28 cellular contexts compared by ENCODE assay signal in genomic region chr13:26485288-26485687, GRCh38.
DNase-seq lines count a peak whose midpoint lies in the region; ATAC-seq, FAIRE-seq and TF ChIP-seq lines count a peak whose summit lies in the region.
"Had no signal": no experiment of that assay in that cellular context is flagged by ENCODE, and none has a peak within 500 bp of the region (broad histone marks: within the 10 kb centered on the region; RNA-seq: fewer than 3 reads in every experiment).

No MANE protein-coding gene starts in this region.

- no peaks in the 10 kb centered on the region for H4K20me1 ChIP-seq in GM23338 (replicated peaks; ENCODE audit: insufficient read depth)
- no peaks in the 10 kb centered on the region for H4K20me1 ChIP-seq in astrocyte (ENCODE audit: insufficient read depth, low read length)
- H4K20me1 ChIP-seq: BLaER1 had no signal

- ATAC-seq in GM23338 (no peak), HG03439 (IDR thresholded peaks at IDR 0.05; ENCODE audit: unreplicated experiment) (no peak), HG03460 (IDR thresholded peaks at IDR 0.05; ENCODE audit: unreplicated experiment) (no peak)
- ATAC-seq: activated CD4-positive, alpha-beta T cell treated with anti-CD3 and anti-CD28 coated beads for 36 hours; GM12878; mucosa of descending colon had no signal

- peak overlapping the region; percentile 93 for H2AFZ ChIP-seq in GM23338
- peak overlapping the region; percentile 31 for H2AFZ ChIP-seq in astrocyte (ENCODE audit: low read depth, low read length)

- H3K4me1 ChIP-seq in GM23338 (ENCODE audit: insufficient read depth) (no peaks in the 10 kb centered on the region), astrocyte (ENCODE audit: insufficient read depth, low read length) (peaks cover 4% of the 10 kb centered on the region), sigmoid colon (peaks cover 0 to 36% (median 29%) of the 10 kb centered on the region in 4 donors)
- H3K4me1 ChIP-seq: adrenal gland, breast epithelium had no signal

- no peak overlapping the region for H3K9ac ChIP-seq in astrocyte (ENCODE audit: low read length)
- H3K9ac ChIP-seq: BLaER1 had no signal

- TF ChIP-seq CTCF in GM23338 (conservative IDR thresholded peaks at IDR 0.05; ENCODE audit: low read depth in 2 of 2) (no peak), astrocyte (IDR thresholded peaks at IDR 0.05; ENCODE audit: insufficient read depth, low read depth, low read length) (no peak), sigmoid colon (IDR thresholded peaks at IDR 0.05) (no peak)

- H3K27ac Mint-ChIP-seq in GM23338 (no peak overlapping the region), astrocyte (ENCODE audit: unreplicated experiment) (no peak overlapping the region)
- H3K27ac Mint-ChIP-seq: activated CD4-positive, alpha-beta T cell treated with anti-CD3 and anti-CD28 coated beads for 36 hours; nephron progenitor cell; progenitor cell of endocrine pancreas had no signal

- TF ChIP-seq EP300 in sigmoid colon (IDR thresholded peaks at IDR 0.05), result no peak

- no peaks in the 10 kb centered on the region for H3K9me2 ChIP-seq in GM23338 (ENCODE audit: insufficient read depth)

- DNase-seq in GM23338 (ENCODE audit: low spot score) (no peak), astrocyte (ENCODE audit: low read depth) (no peak), sigmoid colon (peak; percentile 49), AG20443 (ENCODE audit: low spot score) (no peak)
- DNase-seq in activated T-cell treated with anti-CD3 and anti-CD28 coated beads, Interleukin-2, amount 50 U/mL, for 48 hours, result no peak
- DNase-seq: activated CD4-positive, alpha-beta T cell treated with anti-CD3 and anti-CD28 coated beads for 36 hours; activated CD8-positive, alpha-beta memory T cell treated with anti-CD3 and anti-CD28 coated beads for 24 hours; activated naive CD4-positive, alpha-beta T cell; activated T-cell treated with anti-CD3 and anti-CD28 coated beads, Interleukin-2, amount 50 U/mL, for 1 hour; adrenal gland; Caco-2; cortex of kidney; DND-41; HCEC 1CT; islet precursor cell; NCI-H1417; NCI-H2081 treated with DMSO at 0.1 percent for 48 hours; NCI-H510A; nephron progenitor cell had no signal

- intact Hi-C loops in sigmoid colon (cut with DNase I), result loop anchor here (5.0 kb wide), 2 partner anchors 63 to 233 kb away; partner anchors contain the start of gene CDK8

- WGBS in sigmoid colon, 2 donors, result 79 to 85% methylated on average over 7 of the region's 7 CpGs

- H3K9me3 Mint-ChIP-seq in GM23338 (no peaks in the 10 kb centered on the region), astrocyte (ENCODE audit: unreplicated experiment) (peaks cover 4% of the 10 kb centered on the region)
- H3K9me3 Mint-ChIP-seq: nephron progenitor cell had no signal

- H3K36me3 ChIP-seq in GM23338 (ENCODE audit: insufficient read depth), result no peaks in the 10 kb centered on the region
- no peaks in the 10 kb centered on the region for H3K36me3 ChIP-seq in astrocyte (ENCODE audit: insufficient read depth, low read length)
- H3K36me3 ChIP-seq in sigmoid colon, result no peaks in the 10 kb centered on the region
- H3K36me3 ChIP-seq: adrenal gland, BLaER1, breast epithelium had no signal

- no peak overlapping the region for H3K4me3 Mint-ChIP-seq in GM23338
- H3K4me3 Mint-ChIP-seq in astrocyte (ENCODE audit: unreplicated experiment), result no peak overlapping the region
- H3K4me3 Mint-ChIP-seq: activated CD4-positive, alpha-beta T cell treated with anti-CD3 and anti-CD28 coated beads for 36 hours; nephron progenitor cell had no signal

- H3K79me2 ChIP-seq in GM23338 (replicated peaks; ENCODE audit: insufficient read depth), result no peaks in the 10 kb centered on the region
- H3K79me2 ChIP-seq in astrocyte (ENCODE audit: insufficient read depth, low read length), result no peaks in the 10 kb centered on the region

- no peaks in the 10 kb centered on the region for H3K36me3 Mint-ChIP-seq in GM23338 (ENCODE audit: low read depth)
- no peaks in the 10 kb centered on the region for H3K36me3 Mint-ChIP-seq in astrocyte (ENCODE audit: low read depth, unreplicated experiment)

- H3K4me2 ChIP-seq in GM23338 (no peak overlapping the region), astrocyte (ENCODE audit: low read length) (no peak overlapping the region)

- no peaks in the 10 kb centered on the region for H3K9me3 ChIP-seq in astrocyte (ENCODE audit: insufficient read depth, low read depth, low read length)
- H3K9me3 ChIP-seq in sigmoid colon, result no peaks in the 10 kb centered on the region
- H3K9me3 ChIP-seq: adrenal gland, BLaER1, breast epithelium, Caco-2, mucosa of descending colon had no signal

- H3K4me1 Mint-ChIP-seq in GM23338 (peaks cover 8% of the 10 kb centered on the region), astrocyte (ENCODE audit: low read depth, unreplicated experiment) (peaks cover 2% of the 10 kb centered on the region)

- H3K27ac ChIP-seq in GM23338 (ENCODE audit: low read depth) (no peak overlapping the region), astrocyte (ENCODE audit: low read depth, low read length) (no peak overlapping the region), layer of hippocampus (ENCODE audit: low read depth, low read length) (peak overlapping the region; percentile 43), sigmoid colon (peak overlapping the region; percentile 46 to 84 (median 74))
- H3K27ac ChIP-seq: adrenal gland, breast epithelium had no signal

- H3F3A ChIP-seq in GM23338 (replicated peaks; ENCODE audit: low read depth), result no peaks in the 10 kb centered on the region

- H3K27me3 ChIP-seq in GM23338 (ENCODE audit: insufficient read depth) (no peaks in the 10 kb centered on the region), astrocyte (ENCODE audit: insufficient read depth, low read length) (peaks cover 11% of the 10 kb centered on the region), layer of hippocampus (ENCODE audit: control insufficient read depth, insufficient read depth, low read length) (no peaks in the 10 kb centered on the region), sigmoid colon (no peaks in the 10 kb centered on the region)
- H3K27me3 ChIP-seq: adrenal gland, BLaER1 had no signal

- no peak overlapping the region for H3K4me3 ChIP-seq in GM23338
- H3K4me3 ChIP-seq in astrocyte (ENCODE audit: insufficient read depth, low read depth, low read length), result no peak overlapping the region
- H3K4me3 ChIP-seq in sigmoid colon, result no peak overlapping the region
- H3K4me3 ChIP-seq: adrenal gland, BLaER1, breast epithelium, GM12878, mucosa of descending colon had no signal

- no peak for FAIRE-seq in astrocyte (lab: Jason Lieb, UNC)
- FAIRE-seq: GM12878, TTC549 had no signal

- no peak for TF ChIP-seq POLR2A in sigmoid colon (IDR thresholded peaks at IDR 0.05)

- H3K27me3 Mint-ChIP-seq in GM23338 (ENCODE audit: insufficient read depth, low read depth, poor library complexity), result no peaks in the 10 kb centered on the region
- peaks cover 18% of the 10 kb centered on the region for H3K27me3 Mint-ChIP-seq in astrocyte (ENCODE audit: low read depth, unreplicated experiment)
- H3K27me3 Mint-ChIP-seq: activated CD4-positive, alpha-beta T cell treated with anti-CD3 and anti-CD28 coated beads for 36 hours had no signal

TF ChIP-seq in GM23338, 12 proteins besides CTCF, POLR2A, EP300 and RAD21 (continues in another document):
- TF ChIP-seq CREB1 (CRISPR knock-in tag; IDR thresholded peaks at IDR 0.05; ENCODE audit: low read depth) (no peak), ZNF114 (CRISPR knock-in tag; IDR thresholded peaks at IDR 0.05) (no peak), NANOG (IDR thresholded peaks at IDR 0.05; ENCODE audit: borderline replicate concordance) (no peak), ETS1 (IDR thresholded peaks at IDR 0.05) (no peak), EZH2phosphoT487 (IDR thresholded peaks at IDR 0.05; ENCODE audit: unreplicated experiment) (no peak), JUNB (IDR thresholded peaks at IDR 0.05; ENCODE audit: unreplicated experiment) (no peak), ZNF331 (CRISPR knock-in tag; IDR thresholded peaks at IDR 0.05; ENCODE audit: low read depth) (no peak), EZH2 (IDR thresholded peaks at IDR 0.05; ENCODE audit: low read depth, unreplicated experiment) (no peak)

Comparison
In these comparisons a context has a peak if more than half of its experiments do, and no peak if none do; other contexts are left out.
1. H3K27ac ChIP-seq: peak in layer of hippocampus (single experiment) and sigmoid colon (4 of 4); none in GM23338 (single experiment) and astrocyte (single experiment).